22 cellular contexts compared by ENCODE assay signal in genomic region chr10:55740110-55740509, GRCh38.
"Had no signal": no experiment of that assay in that cellular context is flagged by ENCODE, and none has a peak within 500 bp of the region (broad histone marks: within the 10 kb centered on the region; RNA-seq: fewer than 3 reads in every experiment).

No MANE protein-coding gene starts in this region.

- FAIRE-seq: endometrium had no signal

- H3K27ac ChIP-seq: colonic mucosa, epithelial cell of prostate, gastrocnemius medialis, neutrophil, prostate gland, right atrium auricular region, sigmoid colon, stomach, testis, tibial artery had no signal

- H3K27me3 ChIP-seq: colonic mucosa, gastrocnemius medialis, neutrophil, right atrium auricular region, sigmoid colon, stomach, testis, tibial artery had no signal

- H3K36me3 ChIP-seq: colonic mucosa, gastrocnemius medialis, neutrophil, prostate gland, right atrium auricular region, sigmoid colon, stomach, tibial artery had no signal

- H3K4me1 ChIP-seq: colonic mucosa, gastrocnemius medialis, prostate gland, right atrium auricular region, sigmoid colon, stomach, testis, tibial artery had no signal

- H3K9me3 ChIP-seq: colonic mucosa, gastrocnemius medialis, mucosa of descending colon, neutrophil, prostate gland, right atrium auricular region, sigmoid colon, stomach, testis, tibial artery had no signal

- H3K4me3 ChIP-seq: colonic mucosa, gastrocnemius medialis, mucosa of descending colon, prostate gland, right atrium auricular region, sigmoid colon, stomach, testis, tibial artery had no signal

- DNase-seq: colonic mucosa; effector memory CD4-positive, alpha-beta T cell; foreskin fibroblast; gastrocnemius medialis; head of caudate nucleus; mucosa of descending colon; naive B cell; sigmoid colon; stimulated activated CD4-positive, alpha-beta T cell treated with anti-CD3 and anti-CD28 coated beads, Interleukin-2, amount 100 ng/mL, for 24 hours; stimulated activated CD4-positive, alpha-beta T cell treated with anti-CD3 and anti-CD28 coated beads, Interleukin-4, amount 100 ng/mL, for 24 hours; stimulated activated naive CD4-positive, alpha-beta T cell treated with Interleukin-2 at 50 U/mL for 16 hours; stomach; testis; tibial artery had no signal

- ATAC-seq: esophagus mucosa; gastrocnemius medialis; mucosa of descending colon; natural killer cell treated with Interleukin-12 subunit alpha and Interleukin-12 subunit beta and Interleukin-15 and Interleukin-18, amount 100 ng/mL, for 72 hours; stimulated activated effector memory CD8-positive, alpha-beta T cell treated with anti-CD3 and anti-CD28 coated beads, Interleukin-12 subunit alpha, Interleukin-12 subunit beta, amount 100 ng/mL, for 72 hours had no signal
